ENCODE assay signal across 2 cellular contexts in genomic region chr18:34707670-34708069, GRCh38.
TF ChIP-seq lines count a peak whose summit lies in the region.

No MANE protein-coding gene starts in this region.

TF ChIP-seq in liver, 16 proteins besides CTCF, POLR2A, EP300 and RAD21 (continued from another document):
- no peak for TF ChIP-seq REST (IDR thresholded peaks at IDR 0.05)
- peak; percentile 41 to 59 for TF ChIP-seq JUND (IDR thresholded peaks at IDR 0.05)
- TF ChIP-seq GABPA (IDR thresholded peaks at IDR 0.05 in 1 of 2, conservative IDR thresholded peaks at IDR 0.05 in 1 of 2) = no peak

TF ChIP-seq in HepG2, 621 proteins besides CTCF, POLR2A, EP300 and RAD21 (continued from another document):
- TF ChIP-seq ZNF317 (CRISPR knock-in tag; IDR thresholded peaks at IDR 0.05) = no peak
- no peak for TF ChIP-seq CERS6 (CRISPR knock-in tag; IDR thresholded peaks at IDR 0.05)
- TF ChIP-seq ARNT2 (CRISPR knock-in tag; IDR thresholded peaks at IDR 0.05; ENCODE audit: low read depth) = no peak
- no peak for TF ChIP-seq MYPOP (CRISPR knock-in tag; IDR thresholded peaks at IDR 0.05)
- TF ChIP-seq FOXP1 (IDR thresholded peaks at IDR 0.05) = no peak
- TF ChIP-seq FOXP1 (CRISPR knock-in tag; IDR thresholded peaks at IDR 0.05) = no peak
- no peak for TF ChIP-seq ZBTB46 (CRISPR knock-in tag; IDR thresholded peaks at IDR 0.05; ENCODE audit: borderline replicate concordance)
- TF ChIP-seq PTBP1 (IDR thresholded peaks at IDR 0.05; ENCODE audit: low read depth, low read length, poor library complexity, severe bottlenecking) = no peak
- TF ChIP-seq KDM5A (IDR thresholded peaks at IDR 0.05; ENCODE audit: borderline replicate concordance, low read length) = no peak
- TF ChIP-seq CHCHD3 (CRISPR knock-in tag; IDR thresholded peaks at IDR 0.05) = no peak
- no peak for TF ChIP-seq ZSCAN5A (CRISPR knock-in tag; IDR thresholded peaks at IDR 0.05; ENCODE audit: borderline replicate concordance)
- no peak for TF ChIP-seq ZFYVE20 (CRISPR knock-in tag; IDR thresholded peaks at IDR 0.05; ENCODE audit: borderline replicate concordance, low read depth)
